36 cellular contexts compared by ENCODE assay signal in genomic region chr6:148964467-148964866, GRCh38.
"Had no signal": no experiment of that assay in that cellular context is flagged by ENCODE, and none has a peak within 500 bp of the region (broad histone marks: within the 10 kb centered on the region; RNA-seq: fewer than 3 reads in every experiment).

No MANE protein-coding gene starts in this region.

- H3K9me3 ChIP-seq: ascending aorta, breast epithelium had no signal

- ATAC-seq: activated CD4-positive, alpha-beta T cell treated with anti-CD3 and anti-CD28 coated beads for 36 hours; activated CD8-positive, alpha-beta memory T cell treated with anti-CD3 and anti-CD28 coated beads, Interleukin-2, amount 10 ng/mL, durations not matched to agents 7 days and 5 days; activated CD8-positive, alpha-beta T cell treated with anti-CD3 and anti-CD28 coated beads, Interleukin-2, amount 10 ng/mL, durations not matched to agents 7 days and 5 days; activated naive CD4-positive, alpha-beta T cell treated with anti-CD3 and anti-CD28 coated beads, Interleukin-2, amount 50 U/mL, for 72 hours; effector memory CD8-positive, alpha-beta T cell; T-helper 17 cell had no signal

- H3K27me3 ChIP-seq: ascending aorta, breast epithelium, cardiac muscle cell had no signal

- H3K4me1 Mint-ChIP-seq: activated CD4-positive, alpha-beta T cell treated with anti-CD3 and anti-CD28 coated beads for 36 hours; activated CD4-positive, alpha-beta T cell treated with anti-CD3 and anti-CD28 coated beads, Interleukin-2, amount 10 ng/mL, durations not matched to agents 24 days and 14 days; activated CD8-positive, alpha-beta memory T cell treated with anti-CD3 and anti-CD28 coated beads, Interleukin-2, amount 10 ng/mL, durations not matched to agents 7 days and 5 days; activated naive CD4-positive, alpha-beta T cell treated with anti-CD3 and anti-CD28 coated beads, Interleukin-2, amount 10 ng/mL, durations not matched to agents 7 days and 5 days; activated naive CD8-positive, alpha-beta T cell treated with anti-CD3 and anti-CD28 coated beads, Interleukin-2, amount 10 ng/mL, durations not matched to agents 7 days and 5 days; central memory CD8-positive, alpha-beta T cell had no signal

- H3K4me3 ChIP-seq: ascending aorta, breast epithelium, cardiac muscle cell had no signal

- H3K27me3 Mint-ChIP-seq: activated CD4-positive, alpha-beta memory T cell treated with anti-CD3 and anti-CD28 coated beads for 36 hours; activated CD4-positive, alpha-beta T cell treated with anti-CD3 and anti-CD28 coated beads for 36 hours; activated CD8-positive, alpha-beta memory T cell treated with anti-CD3 and anti-CD28 coated beads, Interleukin-2, amount 10 ng/mL, durations not matched to agents 7 days and 5 days; brain; central memory CD8-positive, alpha-beta T cell; effector memory CD8-positive, alpha-beta T cell; T-helper 17 cell had no signal

- H3K27ac Mint-ChIP-seq: activated CD4-positive, alpha-beta memory T cell treated with anti-CD3 and anti-CD28 coated beads for 36 hours; activated CD4-positive, alpha-beta T cell treated with anti-CD3 and anti-CD28 coated beads for 36 hours; activated CD4-positive, alpha-beta T cell treated with anti-CD3 and anti-CD28 coated beads, Interleukin-2, amount 10 ng/mL, durations not matched to agents 24 days and 14 days; activated CD8-positive, alpha-beta memory T cell treated with anti-CD3 and anti-CD28 coated beads, Interleukin-2, amount 10 ng/mL, durations not matched to agents 7 days and 5 days; activated CD8-positive, alpha-beta T cell treated with anti-CD3 and anti-CD28 coated beads, Interleukin-2, amount 10 ng/mL, durations not matched to agents 7 days and 5 days; activated naive CD4-positive, alpha-beta T cell treated with anti-CD3 and anti-CD28 coated beads, Interleukin-2, amount 10 ng/mL, durations not matched to agents 7 days and 5 days; activated naive CD4-positive, alpha-beta T cell treated with anti-CD3 and anti-CD28 coated beads, Interleukin-2, amount 50 U/mL, for 72 hours; activated naive CD8-positive, alpha-beta T cell treated with anti-CD3 and anti-CD28 coated beads, Interleukin-2, amount 10 ng/mL, durations not matched to agents 7 days and 5 days; activated T-helper 1 cell treated with anti-CD3 and anti-CD28 coated beads, Interleukin-12 subunit alpha, Interleukin-12 subunit beta, Interleukin-2, Interleukin-4 antibody, amounts not matched to agents 30 ng/mL and 10 ng/mL and 1 ng/mL, durations not matched to agents 14 hours and 24 hours and 36 hours; activated T-helper 2 cell treated with anti-CD3 and anti-CD28 coated beads, Interferon-gamma antibody, Interleukin-2, Interleukin-4, amounts not matched to agents 10 μg/mL and 5 μg/mL and 100 μg/mL, durations not matched to agents 14 hours and 24 hours and 36 hours; effector memory CD8-positive, alpha-beta T cell; T-helper 17 cell; T-helper 2 cell treated with Interferon-gamma antibody and Interleukin-4, amounts not matched to agents 5 μg/mL and 100 μg/mL, for 36 hours had no signal

- H3K4me1 ChIP-seq: breast epithelium had no signal

- H3K36me3 Mint-ChIP-seq: activated CD4-positive, alpha-beta memory T cell treated with anti-CD3 and anti-CD28 coated beads for 36 hours; activated CD8-positive, alpha-beta memory T cell treated with anti-CD3 and anti-CD28 coated beads, Interleukin-2, amount 10 ng/mL, durations not matched to agents 7 days and 5 days; activated naive CD4-positive, alpha-beta T cell treated with anti-CD3 and anti-CD28 coated beads, Interleukin-2, amount 10 ng/mL, durations not matched to agents 7 days and 5 days; activated naive CD4-positive, alpha-beta T cell treated with anti-CD3 and anti-CD28 coated beads, Interleukin-2, amount 50 U/mL, for 72 hours; activated naive CD8-positive, alpha-beta T cell treated with anti-CD3 and anti-CD28 coated beads, Interleukin-2, amount 10 ng/mL, durations not matched to agents 7 days and 5 days had no signal

- H3K27ac ChIP-seq: ascending aorta, breast epithelium, cardiac muscle cell, epithelial cell of prostate, WERI-Rb-1 had no signal

- FAIRE-seq: colon, endometrium, endothelial cell of umbilical vein, frontal cortex had no signal

- DNase-seq: activated CD4-positive, alpha-beta memory T cell treated with anti-CD3 and anti-CD28 coated beads for 36 hours; activated CD4-positive, alpha-beta T cell treated with anti-CD3 and anti-CD28 coated beads for 36 hours; activated CD4-positive, alpha-beta T cell treated with anti-CD3 and anti-CD28 coated beads, Interleukin-2, amount 10 ng/mL, durations not matched to agents 24 days and 14 days; activated CD4-positive, CD25-positive, alpha-beta regulatory T cell; activated CD4-positive, CD25-positive, alpha-beta regulatory T cell treated with anti-CD3 and anti-CD28 coated beads, Interleukin-2, amount 50 U/mL, for 72 hours; activated CD8-positive, alpha-beta memory T cell treated with anti-CD3 and anti-CD28 coated beads, Interleukin-2, amount 10 ng/mL, durations not matched to agents 7 days and 5 days; activated CD8-positive, alpha-beta memory T cell treated with anti-CD3 and anti-CD28 coated beads, Interleukin-2, amount 50 U/mL, for 4 hours; activated CD8-positive, alpha-beta T cell treated with anti-CD3 and anti-CD28 coated beads, Interleukin-2, amount 10 ng/mL, durations not matched to agents 7 days and 5 days; activated effector memory CD4-positive, alpha-beta T cell treated with anti-CD3 and anti-CD28 coated beads, Interleukin-2, amount 50 U/mL, for 16 hours; activated naive CD4-positive, alpha-beta T cell treated with anti-CD3 and anti-CD28 coated beads, Interleukin-2, amount 10 ng/mL, durations not matched to agents 7 days and 5 days; activated naive CD8-positive, alpha-beta T cell treated with anti-CD3 and anti-CD28 coated beads, Interleukin-2, amount 10 ng/mL, durations not matched to agents 7 days and 5 days; activated T-cell treated with anti-CD3 and anti-CD28 coated beads, Interleukin-2, amount 50 U/mL, for 1 hour; activated T-cell treated with anti-CD3 and anti-CD28 coated beads, Interleukin-2, amount 50 U/mL, for 48 hours; cortex of kidney; dermis blood vessel endothelial cell; effector CD4-positive, alpha-beta T cell; effector memory CD8-positive, alpha-beta T cell; foreskin fibroblast; T-helper 1 cell; T-helper 17 cell; T1000; WERI-Rb-1 had no signal

- H3K4me3 Mint-ChIP-seq: activated CD4-positive, alpha-beta memory T cell treated with anti-CD3 and anti-CD28 coated beads for 36 hours; activated CD4-positive, alpha-beta T cell treated with anti-CD3 and anti-CD28 coated beads for 36 hours; activated CD4-positive, alpha-beta T cell treated with anti-CD3 and anti-CD28 coated beads, Interleukin-2, amount 10 ng/mL, durations not matched to agents 24 days and 14 days; activated CD8-positive, alpha-beta memory T cell treated with anti-CD3 and anti-CD28 coated beads, Interleukin-2, amount 10 ng/mL, durations not matched to agents 7 days and 5 days; activated CD8-positive, alpha-beta T cell treated with anti-CD3 and anti-CD28 coated beads, Interleukin-2, amount 10 ng/mL, durations not matched to agents 7 days and 5 days; activated naive CD4-positive, alpha-beta T cell treated with anti-CD3 and anti-CD28 coated beads, Interleukin-2, amount 10 ng/mL, durations not matched to agents 7 days and 5 days; activated naive CD8-positive, alpha-beta T cell treated with anti-CD3 and anti-CD28 coated beads, Interleukin-2, amount 10 ng/mL, durations not matched to agents 7 days and 5 days; activated T-helper 1 cell treated with anti-CD3 and anti-CD28 coated beads, Interleukin-12 subunit alpha, Interleukin-12 subunit beta, Interleukin-2, Interleukin-4 antibody, amounts not matched to agents 30 ng/mL and 10 ng/mL and 1 ng/mL, durations not matched to agents 14 hours and 24 hours and 36 hours; brain; central memory CD8-positive, alpha-beta T cell; effector memory CD8-positive, alpha-beta T cell; T-helper 17 cell; T-helper 2 cell treated with Interferon-gamma antibody and Interleukin-4, amounts not matched to agents 5 μg/mL and 100 μg/mL, for 36 hours had no signal

- H3K36me3 ChIP-seq: ascending aorta, breast epithelium, cardiac muscle cell, WERI-Rb-1 had no signal

- H3K9me3 Mint-ChIP-seq: activated CD4-positive, alpha-beta memory T cell treated with anti-CD3 and anti-CD28 coated beads for 36 hours; activated CD4-positive, alpha-beta T cell treated with anti-CD3 and anti-CD28 coated beads, Interleukin-2, amount 10 ng/mL, durations not matched to agents 24 days and 14 days; activated naive CD4-positive, alpha-beta T cell treated with anti-CD3 and anti-CD28 coated beads, Interleukin-2, amount 10 ng/mL, durations not matched to agents 7 days and 5 days; activated naive CD4-positive, alpha-beta T cell treated with anti-CD3 and anti-CD28 coated beads, Interleukin-2, amount 50 U/mL, for 72 hours; activated naive CD8-positive, alpha-beta T cell treated with anti-CD3 and anti-CD28 coated beads, Interleukin-2, amount 10 ng/mL, durations not matched to agents 7 days and 5 days; activated T-helper 1 cell treated with anti-CD3 and anti-CD28 coated beads, Interleukin-12 subunit alpha, Interleukin-12 subunit beta, Interleukin-2, Interleukin-4 antibody, amounts not matched to agents 30 ng/mL and 10 ng/mL and 1 ng/mL, durations not matched to agents 14 hours and 24 hours and 36 hours; activated T-helper 2 cell treated with anti-CD3 and anti-CD28 coated beads, Interferon-gamma antibody, Interleukin-2, Interleukin-4, amounts not matched to agents 10 μg/mL and 5 μg/mL and 100 μg/mL, durations not matched to agents 14 hours and 24 hours and 36 hours; brain; central memory CD8-positive, alpha-beta T cell; effector memory CD8-positive, alpha-beta T cell; T-helper 2 cell treated with Interferon-gamma antibody and Interleukin-4, amounts not matched to agents 5 μg/mL and 100 μg/mL, for 36 hours had no signal
